22 cellular contexts compared by ENCODE assay signal in genomic region chr4:182624281-182624680, GRCh38.
DNase-seq lines count a peak whose midpoint lies in the region; ATAC-seq and TF ChIP-seq lines count a peak whose summit lies in the region.
"Had no signal": no experiment of that assay in that cellular context is flagged by ENCODE, and none has a peak within 500 bp of the region (broad histone marks: within the 10 kb centered on the region; RNA-seq: fewer than 3 reads in every experiment).

No MANE protein-coding gene starts in this region.

- H3K9me3 ChIP-seq in H9 (ENCODE audit: control insufficient read depth, low read depth, low read length) = no peaks in the 10 kb centered on the region
- no peaks in the 10 kb centered on the region for H3K9me3 ChIP-seq in neuronal stem cell (replicated peaks in 1 of 2; ENCODE audit: control insufficient read depth in 2 of 2, insufficient read depth in 1 of 2, low read depth in 1 of 2, low read length in 2 of 2)
- no peaks in the 10 kb centered on the region for H3K9me3 ChIP-seq in thyroid gland
- no peaks in the 10 kb centered on the region for H3K9me3 ChIP-seq in CD4-positive, alpha-beta memory T cell (ENCODE audit: control insufficient read depth in 1 of 2, low read length in 2 of 2)
- H3K9me3 ChIP-seq: A549; BLaER1 treated with 17β-estradiol and CSF1 and Interleukin-3, amounts not matched to agents 10 nM and 100 nM had no signal

- intact Hi-C loops in thyroid gland (cut with DNase I) = no loop called here
- intact Hi-C loops in CD4-positive, alpha-beta memory T cell (cut with micrococcal nuclease) = no loop called here

- no peak overlapping the region for H3K4me3 Mint-ChIP-seq in H9
- H3K4me3 Mint-ChIP-seq in CD4-positive, alpha-beta memory T cell = no peak overlapping the region
- H3K4me3 Mint-ChIP-seq: B cell; CD4-positive, alpha-beta T cell; CD8-positive, alpha-beta memory T cell had no signal

- H2BK12ac ChIP-seq in H9 (ENCODE audit: insufficient read length, low read depth, low read length) (no peak overlapping the region), neuronal stem cell (ENCODE audit: low read length) (no peak overlapping the region)

- H3K18ac ChIP-seq in H9 (ENCODE audit: insufficient read length, low read depth, low read length) (no peak overlapping the region), neuronal stem cell (ENCODE audit: low read length) (peak overlapping the region; percentile 7)

- H4K8ac ChIP-seq in H9 (replicated peaks; ENCODE audit: insufficient read length, low read depth, low read length) (no peak overlapping the region), neuronal stem cell (ENCODE audit: low read depth, low read length) (no peak overlapping the region)

- no peak overlapping the region for H4K5ac ChIP-seq in H9 (ENCODE audit: insufficient read length, low read depth, low read length)

- H3K27ac ChIP-seq in H9 (ENCODE audit: insufficient read length, low read depth, low read length) (no peak overlapping the region), neuronal stem cell (replicated peaks; ENCODE audit: low read length) (no peak overlapping the region), thyroid gland (peak overlapping the region; percentile 8 to 44 (median 41))
- H3K27ac ChIP-seq in CD4-positive, alpha-beta memory T cell (ENCODE audit: low read depth, low read length) = no peak overlapping the region
- H3K27ac ChIP-seq: 22Rv1; A549; BLaER1 treated with 17β-estradiol and CSF1 and Interleukin-3, amounts not matched to agents 10 nM and 100 nM; C4-2B had no signal

- H2AK5ac ChIP-seq in H9 (ENCODE audit: insufficient read length, low read length) (no peak overlapping the region), neuronal stem cell (ENCODE audit: low read depth, low read length) (no peak overlapping the region)

- DNase-seq in H9 (no peak), neuronal stem cell (ENCODE audit: low spot score) (no peak), thyroid gland (peak; percentile 68 to 79)
- DNase-seq in CD4-positive, alpha-beta memory T cell = no peak
- DNase-seq: AML-193; CD4-positive, alpha-beta T cell; CD8-positive, alpha-beta memory T cell; COR-L47; DMS 273 treated with DMSO at 0.1 percent for 48 hours; DMS153; DMS53; DMS79; DND-41; EL; GDM1 had no signal

- H4K91ac ChIP-seq in H9 (ENCODE audit: insufficient read length, low read depth, low read length) (no peak overlapping the region), neuronal stem cell (ENCODE audit: low read depth, low read length, poor library complexity) (no peak overlapping the region)

- H3K9ac ChIP-seq in H9 (ENCODE audit: extremely low read depth, insufficient read length, low read length) (no peak overlapping the region), neuronal stem cell (ENCODE audit: low read depth, low read length, poor library complexity) (no peak overlapping the region)
- H3K9ac ChIP-seq: BLaER1 treated with 17β-estradiol and CSF1 and Interleukin-3, amounts not matched to agents 10 nM and 100 nM had no signal

- H2BK5ac ChIP-seq in H9 (ENCODE audit: insufficient read length, low read length) (no peak overlapping the region), neuronal stem cell (ENCODE audit: low read length) (no peak overlapping the region)

- no peak overlapping the region for H3K4ac ChIP-seq in H9 (ENCODE audit: low read depth, low read length)
- H3K4ac ChIP-seq in neuronal stem cell (ENCODE audit: low read length) = no peak overlapping the region

- peaks cover 15 to 17% of the 10 kb centered on the region in 2 experiments for H3K4me1 Mint-ChIP-seq in H9
- H3K4me1 Mint-ChIP-seq in CD4-positive, alpha-beta memory T cell = no peaks in the 10 kb centered on the region
- H3K4me1 Mint-ChIP-seq: B cell; CD8-positive, alpha-beta memory T cell had no signal

- no peak overlapping the region for H3K23ac ChIP-seq in H9 (ENCODE audit: insufficient read length, low read depth, low read length)
- H3K23ac ChIP-seq in neuronal stem cell (ENCODE audit: low read depth, low read length, poor library complexity) = no peak overlapping the region

- H3K23me2 ChIP-seq in H9 (ENCODE audit: insufficient read length, low read depth, low read length, poor library complexity, severe bottlenecking) = no peaks in the 10 kb centered on the region

- H3K4me3 ChIP-seq in neuronal stem cell (ENCODE audit: low read length in 2 of 2) = no peak overlapping the region
- no peak overlapping the region for H3K4me3 ChIP-seq in thyroid gland (replicated peaks in 1 of 3)
- H3K4me3 ChIP-seq in CD4-positive, alpha-beta memory T cell (ENCODE audit: low read length in 2 of 2) = no peak overlapping the region
- H3K4me3 ChIP-seq: A549; BLaER1 treated with 17β-estradiol and CSF1 and Interleukin-3, amounts not matched to agents 10 nM and 100 nM; GM12878 had no signal

- H3K9me3 Mint-ChIP-seq in H9 = no peaks in the 10 kb centered on the region
- no peaks in the 10 kb centered on the region for H3K9me3 Mint-ChIP-seq in CD4-positive, alpha-beta memory T cell
- H3K9me3 Mint-ChIP-seq: CD4-positive, alpha-beta T cell had no signal

- no CpG with 5 or more reads among the region's 8 CpGs for WGBS in H9 (ENCODE audit: extremely low coverage, insufficient read length, low lambda C conversion rate)
- no CpG with 5 or more reads among the region's 8 CpGs for WGBS in neuronal stem cell (ENCODE audit: extremely low coverage in 2 of 2, insufficient read length in 2 of 2, insufficient replicate concordance in 1 of 2), 2 donors
- 48% methylated on average over 8 of the region's 8 CpGs for WGBS in thyroid gland, 2 donors

- ATAC-seq in HG02678 (IDR thresholded peaks at IDR 0.05; ENCODE audit: unreplicated experiment) = no peak
- ATAC-seq: A549, GM12878 had no signal

- CTCF ChIA-PET in CD4-positive, alpha-beta memory T cell (lab: Charles Lee; ENCODE audit: partially characterized antibody) = no interaction called here

- H3K27ac Mint-ChIP-seq in H9 = peak overlapping the region in 2 of 3 experiments; percentile 18 to 19; a peak in 2 of 7 replicates
- no peak overlapping the region for H3K27ac Mint-ChIP-seq in CD4-positive, alpha-beta memory T cell
- H3K27ac Mint-ChIP-seq: B cell; CD4-positive, alpha-beta T cell; CD8-positive, alpha-beta memory T cell had no signal

- H4K20me1 ChIP-seq in H9 (ENCODE audit: control insufficient read depth, insufficient read depth, insufficient read length) = no peaks in the 10 kb centered on the region
- H4K20me1 ChIP-seq: BLaER1 treated with 17β-estradiol and CSF1 and Interleukin-3, amounts not matched to agents 10 nM and 100 nM had no signal

- peaks cover 8 to 20% of the 10 kb centered on the region in 2 donors for H3K36me3 ChIP-seq in neuronal stem cell (replicated peaks in 1 of 2; ENCODE audit: control insufficient read depth in 2 of 2, insufficient read depth in 2 of 2, low read length in 2 of 2)
- H3K36me3 ChIP-seq in thyroid gland = no peaks in the 10 kb centered on the region
- no peaks in the 10 kb centered on the region for H3K36me3 ChIP-seq in CD4-positive, alpha-beta memory T cell (ENCODE audit: insufficient read depth, low read length)

- H3K27me3 Mint-ChIP-seq in H9 (ENCODE audit: low read depth) = no peaks in the 10 kb centered on the region; the same call in 1 of the 2 replicates
- no peaks in the 10 kb centered on the region for H3K27me3 Mint-ChIP-seq in CD4-positive, alpha-beta memory T cell
- H3K27me3 Mint-ChIP-seq: B cell had no signal

- H3K79me1 ChIP-seq in H9 (ENCODE audit: insufficient read depth, low read depth, low read length, poor library complexity, severe bottlenecking) (no peaks in the 10 kb centered on the region), neuronal stem cell (ENCODE audit: low read depth, low read length) (peaks cover 3% of the 10 kb centered on the region)

- H3K79me2 ChIP-seq in H9 (ENCODE audit: insufficient read depth, low read length) = no peaks in the 10 kb centered on the region

- H3K27me3 ChIP-seq in H9 (ENCODE audit: insufficient read depth, low read length) = no peaks in the 10 kb centered on the region
- no peaks in the 10 kb centered on the region for H3K27me3 ChIP-seq in neuronal stem cell (ENCODE audit: control insufficient read depth in 3 of 3, insufficient read depth in 3 of 3, low read depth in 1 of 3, low read length in 3 of 3)
- H3K27me3 ChIP-seq in thyroid gland = no peaks in the 10 kb centered on the region
- no peaks in the 10 kb centered on the region for H3K27me3 ChIP-seq in CD4-positive, alpha-beta memory T cell (ENCODE audit: insufficient read depth, low read length)
- H3K27me3 ChIP-seq: BLaER1 treated with 17β-estradiol and CSF1 and Interleukin-3, amounts not matched to agents 10 nM and 100 nM had no signal

- no peak for TF ChIP-seq POLR2A in thyroid gland (IDR thresholded peaks at IDR 0.05)

- no peaks in the 10 kb centered on the region for H3K4me1 ChIP-seq in H9 (ENCODE audit: insufficient read depth, low read length)
- peaks cover 0 to 4% of the 10 kb centered on the region in 2 donors for H3K4me1 ChIP-seq in neuronal stem cell (ENCODE audit: control insufficient read depth in 2 of 2, insufficient read depth in 1 of 2, low read depth in 1 of 2, low read length in 2 of 2)
- H3K4me1 ChIP-seq in thyroid gland = peaks cover 0 to 17% of the 10 kb centered on the region in 2 donors
- no peaks in the 10 kb centered on the region for H3K4me1 ChIP-seq in CD4-positive, alpha-beta memory T cell (ENCODE audit: insufficient read depth, low read length)
- H3K4me1 ChIP-seq: A549; BLaER1 treated with 17β-estradiol and CSF1 and Interleukin-3, amounts not matched to agents 10 nM and 100 nM had no signal

- POLR2A ChIA-PET in CD4-positive, alpha-beta memory T cell (lab: Charles Lee; ENCODE audit: partially characterized antibody) = no interaction called here

- TF ChIP-seq CTCF in H9 (conservative IDR thresholded peaks at IDR 0.05) (no peak), thyroid gland (IDR thresholded peaks at IDR 0.05) (no peak)

- H2BK15ac ChIP-seq in H9 (ENCODE audit: low read depth, low read length) = no peak overlapping the region
- H2BK15ac ChIP-seq in neuronal stem cell (ENCODE audit: low read length) = no peak overlapping the region

- H3K14ac ChIP-seq in H9 (ENCODE audit: insufficient read depth, low read length) (peak overlapping the region; percentile 35; the same call in 1 of the 2 replicates), neuronal stem cell (ENCODE audit: low read length) (no peak overlapping the region)

- H3K56ac ChIP-seq in H9 (ENCODE audit: insufficient read length, low read depth, low read length) = no peak overlapping the region

- no peak overlapping the region for H3K4me2 ChIP-seq in H9 (ENCODE audit: insufficient read depth, insufficient read length, low read length)
- H3K4me2 ChIP-seq in neuronal stem cell (ENCODE audit: insufficient read depth, low read length, poor library complexity, severe bottlenecking) = no peak overlapping the region
- H3K4me2 ChIP-seq: A549; BLaER1 treated with 17β-estradiol and CSF1 and Interleukin-3, amounts not matched to agents 10 nM and 100 nM had no signal

- H2AFZ ChIP-seq in H9 (ENCODE audit: low read length) (no peak overlapping the region), neuronal stem cell (ENCODE audit: low read length) (no peak overlapping the region)

- H3K36me3 Mint-ChIP-seq in H9 (ENCODE audit: insufficient read depth in 1 of 3, low read depth in 3 of 3) = peaks cover 0 to 16% (median 13%) of the 10 kb centered on the region in 3 experiments; a peak in 6 of 7 replicates
- H3K36me3 Mint-ChIP-seq in CD4-positive, alpha-beta memory T cell = no peaks in the 10 kb centered on the region
- H3K36me3 Mint-ChIP-seq: CD8-positive, alpha-beta memory T cell had no signal

- no peak overlapping the region for H2BK120ac ChIP-seq in H9 (ENCODE audit: low read depth, low read length, poor library complexity, severe bottlenecking)
- H2BK120ac ChIP-seq in neuronal stem cell (ENCODE audit: low read depth, low read length) = no peak overlapping the region

- no peak overlapping the region for H2BK20ac ChIP-seq in H9 (ENCODE audit: low read depth, low read length, poor library complexity, severe bottlenecking)

- H3T11ph ChIP-seq in H9 (ENCODE audit: low read length) = no peak overlapping the region

Comparison
In these comparisons a context has a peak if more than half of its experiments do, and no peak if none do; other contexts are left out.
1. DNase-seq: peak in thyroid gland (2 of 2); none in H9 (single experiment), neuronal stem cell (single experiment) and CD4-positive, alpha-beta memory T cell (0 of 5).
2. H3K27ac ChIP-seq: peak in thyroid gland (3 of 3); none in H9 (single experiment), neuronal stem cell (single experiment) and CD4-positive, alpha-beta memory T cell (single experiment).
3. H3K27ac Mint-ChIP-seq: peak in H9 (2 of 3); none in CD4-positive, alpha-beta memory T cell (0 of 7).